ENCODE assay signal across 8 cellular contexts in the genomic region with DNA sequence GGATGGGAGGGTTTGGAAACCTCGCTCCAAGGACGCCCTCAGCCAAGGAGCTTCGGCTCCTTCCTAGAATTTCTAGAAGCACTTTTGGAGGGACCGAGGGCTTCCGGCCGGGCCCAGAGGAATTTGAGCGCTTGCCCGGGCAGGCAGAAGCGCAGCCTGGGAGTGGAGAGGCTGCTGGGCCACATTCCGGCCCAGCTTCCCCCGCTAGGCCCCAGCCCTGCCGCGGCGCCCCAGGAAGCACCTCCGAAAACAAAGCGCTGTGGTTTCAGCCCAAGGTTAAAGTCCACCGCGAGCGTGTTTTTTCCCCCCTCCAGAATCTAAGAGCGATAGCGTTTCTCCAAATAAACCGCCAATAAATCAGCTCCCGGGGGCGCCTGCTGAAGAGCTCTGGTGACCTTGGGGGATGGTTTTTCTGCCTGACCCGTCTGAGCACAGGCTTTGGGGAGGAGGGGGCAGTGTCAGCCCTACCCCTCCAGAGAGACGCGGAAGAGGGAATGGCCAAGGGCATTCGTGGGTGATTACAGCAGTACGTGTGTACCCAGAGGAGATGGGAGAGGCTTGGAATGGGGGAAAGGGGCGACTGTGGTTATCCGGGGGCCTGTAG. TPM values are rescaled to one million over a fixed set of nuclear protein-coding genes. Genes with fewer than 3 reads are reported as not detected.
DNase-seq lines count a peak whose midpoint lies in the region; ATAC-seq and TF ChIP-seq lines count a peak whose summit lies in the region.

No MANE protein-coding gene starts in this region.

- no TSS peak for BruUV-seq in MCF 10A (replicated peaks; lab: Mats Ljungman, UMichigan)

- no peak for TF ChIP-seq POLR2A in stomach (IDR thresholded peaks at IDR 0.05)

- CTCF ChIA-PET in MCF 10A (lab: Yijun Ruan, JAX) = no interaction called here

- TF ChIP-seq EP300 in stomach (IDR thresholded peaks at IDR 0.05) = no peak

- H3K4me1 Mint-ChIP-seq in IgD-negative memory B cell (peaks cover 4 to 10% (median 7%) of the 10 kb centered on the region in 3 donors), MCF 10A (ENCODE audit: insufficient read depth, unreplicated experiment) (peaks cover 21% of the 10 kb centered on the region)

- H3K4me3 ChIP-seq in kidney epithelial cell (ENCODE audit: low read depth, low read length) (peak overlapping the region; percentile 69), stomach (peak overlapping the region; percentile 63 to 93 (median 82))

- peaks cover 0 to 5% (median 0%) of the 10 kb centered on the region in 4 donors for H3K9me3 ChIP-seq in stomach

- POLR2A ChIA-PET in MCF 10A (lab: Yijun Ruan, JAX) = interaction anchor here (0.6 to 4.3 kb wide), 6 partner anchors 12 to 274 kb away, joined by 3 to 24 read pairs (median 3); no protein-coding TSS in a partner anchor

- WGBS in stomach, 5 donors = 2 to 12% (median 5%) methylated on average over 20 to 31 of the region's 31 CpGs

- peaks cover 65% of the 10 kb centered on the region for H3K27me3 Mint-ChIP-seq in IgD-negative memory B cell
- H3K27me3 Mint-ChIP-seq in MCF 10A (ENCODE audit: insufficient read depth, unreplicated experiment) = no peaks in the 10 kb centered on the region

- no peaks in the 10 kb centered on the region for H3K36me3 ChIP-seq in kidney epithelial cell (ENCODE audit: control insufficient read depth, insufficient read depth, low read length)
- peaks cover 0 to 8% (median 0%) of the 10 kb centered on the region in 4 donors for H3K36me3 ChIP-seq in stomach

- TF ChIP-seq CTCF in MCF 10A (IDR thresholded peaks at IDR 0.05; ENCODE audit: unreplicated experiment) (no peak), kidney epithelial cell (IDR thresholded peaks at IDR 0.05; ENCODE audit: insufficient read depth, low read length, poor library complexity, severe bottlenecking) (no peak), stomach (IDR thresholded peaks at IDR 0.05) (no peak), omental fat pad (IDR thresholded peaks at IDR 0.05) (no peak)

- H3K9me3 Mint-ChIP-seq in IgD-negative memory B cell = peaks cover 4 to 5% (median 5%) of the 10 kb centered on the region in 3 donors
- no peaks in the 10 kb centered on the region for H3K9me3 Mint-ChIP-seq in MCF 10A (ENCODE audit: unreplicated experiment)

- H3K27ac ChIP-seq in stomach = peak overlapping the region; percentile 94 to 100 (median 99)

- no peak for ATAC-seq in omental fat pad (ENCODE audit: low FRiP score)

- H3K27me3 ChIP-seq in kidney epithelial cell (ENCODE audit: control insufficient read depth, insufficient read depth, low read length) = no peaks in the 10 kb centered on the region
- H3K27me3 ChIP-seq in stomach = peaks cover 0 to 6% (median 0%) of the 10 kb centered on the region in 3 donors

- H3K36me3 Mint-ChIP-seq in IgD-negative memory B cell (no peaks in the 10 kb centered on the region), MCF 10A (ENCODE audit: insufficient read depth, unreplicated experiment) (peaks cover 35% of the 10 kb centered on the region)

- DNase-seq in DMS79 treated with DMSO at 0.1 percent for 48 hours (lab: John Stamatoyannopoulos, UW) = peak; percentile 44
- no peak for DNase-seq in MCF 10A (ENCODE audit: unreplicated experiment)
- no peak for DNase-seq in kidney epithelial cell (ENCODE audit: low read depth)
- peak; percentile 77 for DNase-seq in stomach
- DNase-seq in omental fat pad (ENCODE audit: low spot score) = no peak
- DNase-seq in NCI-H1048 (lab: John Stamatoyannopoulos, UW) = no peak
- DNase-seq in SHP77 treated with DMSO at 0.1 percent for 48 hours (lab: John Stamatoyannopoulos, UW) = no peak

- intact Hi-C loops in MCF 10A (cut with micrococcal nuclease) = no loop called here
- intact Hi-C loops in stomach (cut with DNase I; ENCODE audit: low total_unique reads) = no loop called here

- H3K4me1 ChIP-seq in stomach = peaks cover 25 to 37% (median 31%) of the 10 kb centered on the region in 4 donors

- H3K4me3 Mint-ChIP-seq in IgD-negative memory B cell (peak overlapping the region in 3 of 4 donors; percentile 72 to 87 (median 76)), MCF 10A (ENCODE audit: unreplicated experiment) (peak overlapping the region; percentile 98)

- H3K27ac Mint-ChIP-seq in IgD-negative memory B cell = peak overlapping the region; percentile 78 to 94 (median 90)
- H3K27ac Mint-ChIP-seq in MCF 10A (ENCODE audit: low read depth, unreplicated experiment) = peak overlapping the region; percentile 94

RNA-seq across cellular contexts. Expression of gene TNRC18, which starts 5.7 kb away (rescaled TPM):
- 1.3 TPM for polyA plus RNA-seq in IgD-negative memory B cell
- 120 and 132 TPM in 2 replicates for total RNA-seq in MCF 10A (2022)
- total RNA-seq in kidney epithelial cell = 31.6 and 38.4 TPM in 2 replicates
- 100 to 1,000 TPM in 3 of 5 donors, 10 to 100 TPM in 2; 72.5 to 463 (median 108) TPM for total RNA-seq in stomach
- 10 to 100 TPM in 2 of 3 donors, 1 to 10 TPM in 1; 8.5 to 29.4 (median 11.2) TPM for polyA plus RNA-seq in stomach
- 10 to 100 TPM; 26.0 to 62.4 (median 29.4) TPM for total RNA-seq in omental fat pad

Comparison
In these comparisons a context has a peak if more than half of its experiments do, and no peak if none do; other contexts are left out.
1. DNase-seq: peak in DMS79 treated with DMSO at 0.1 percent for 48 hours (single experiment) and stomach (single experiment); none in MCF 10A (single experiment), kidney epithelial cell (single experiment), omental fat pad (single experiment), NCI-H1048 (single experiment) and SHP77 treated with DMSO at 0.1 percent for 48 hours (single experiment).